ENCODE assay signal across 11 cellular contexts in the genomic region with DNA sequence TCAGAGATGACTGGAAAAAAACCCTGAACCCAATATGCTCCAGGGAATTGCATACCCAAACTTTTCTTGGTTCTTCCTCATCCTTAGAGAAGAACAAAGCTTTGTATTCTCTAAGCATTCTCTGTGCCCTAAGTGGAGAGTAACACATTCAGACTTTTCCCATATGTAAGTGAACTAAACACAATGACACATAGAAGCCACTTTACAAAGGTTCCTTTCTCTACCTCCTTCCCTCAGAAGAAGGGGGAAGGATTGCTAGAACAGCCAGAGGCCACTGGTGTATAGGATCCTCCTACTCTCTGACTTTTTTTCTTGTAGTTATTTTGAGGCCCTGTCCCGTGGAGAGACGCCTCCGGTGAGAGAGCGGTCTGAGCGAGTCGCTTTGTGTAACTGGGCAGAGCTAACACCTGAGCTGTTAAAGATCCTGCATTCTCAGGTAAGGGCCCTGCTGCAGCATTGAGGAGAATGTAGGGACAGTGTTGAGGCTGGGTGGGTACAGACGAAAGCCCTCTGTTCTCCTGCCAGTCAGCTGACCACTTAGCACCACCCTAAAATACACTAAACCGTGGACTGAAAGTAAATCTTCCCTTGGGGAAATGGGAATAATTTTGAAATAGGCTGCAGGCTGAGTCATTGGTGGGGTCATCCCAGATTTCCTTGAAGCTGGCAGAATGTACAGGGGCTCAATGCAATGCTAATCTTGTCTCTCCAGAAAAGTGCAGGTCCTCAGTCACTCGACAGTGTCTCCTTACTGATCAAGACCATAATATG. TPM values are rescaled to one million over a fixed set of nuclear protein-coding genes. Genes with fewer than 3 reads are reported as not detected.
"Had no signal": no experiment of that assay in that cellular context is flagged by ENCODE, and none has a peak within 500 bp of the region (broad histone marks: within the 10 kb centered on the region; RNA-seq: fewer than 3 reads in every experiment).

No MANE protein-coding gene starts in this region.

RNA-seq across cellular contexts. Expression of a gene that starts 6.5 kb away (rescaled TPM):
- total RNA-seq: epithelial cell of proximal tubule, esophagus squamous epithelium, kidney epithelial cell, mesothelial cell of epicardium, mucosa of gallbladder, myocyte, natural killer cell, progenitor cell of endocrine pancreas, skeletal muscle tissue, spleen, subcutaneous adipose tissue had no signal
- polyA plus RNA-seq: spleen had no signal
